23 cellular contexts compared by ENCODE assay signal in the genomic region with DNA sequence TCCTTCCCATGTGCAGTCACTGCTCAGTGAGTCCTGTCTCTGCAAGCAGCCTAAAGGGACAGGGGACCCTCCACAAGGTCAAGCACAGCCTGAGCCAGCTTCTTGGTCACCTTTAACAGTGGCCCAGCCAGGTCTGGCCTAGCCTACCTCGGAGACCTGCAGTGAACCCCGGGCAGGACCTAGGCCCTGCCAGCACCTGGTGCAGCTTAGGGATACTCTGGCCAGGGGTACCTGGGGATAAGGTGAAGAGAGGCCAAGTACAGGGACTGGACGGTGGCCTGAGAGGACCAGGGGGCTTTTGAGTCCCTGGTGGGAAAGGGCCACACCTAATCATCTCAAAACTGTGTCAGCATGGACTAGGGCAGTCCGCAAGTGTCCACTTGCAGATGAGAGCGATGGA.
DNase-seq lines count a peak whose midpoint lies in the region; ATAC-seq and TF ChIP-seq lines count a peak whose summit lies in the region.
"Had no signal": no experiment of that assay in that cellular context is flagged by ENCODE, and none has a peak within 500 bp of the region (broad histone marks: within the 10 kb centered on the region; RNA-seq: fewer than 3 reads in every experiment).

No MANE protein-coding gene starts in this region.

- H3K9me3 ChIP-seq in heart left ventricle (no peaks in the 10 kb centered on the region), neuronal stem cell (replicated peaks in 1 of 2; ENCODE audit: control insufficient read depth in 2 of 2, insufficient read depth in 1 of 2, low read depth in 1 of 2, low read length in 2 of 2) (no peaks in the 10 kb centered on the region), skeletal muscle tissue (ENCODE audit: control insufficient read depth in 3 of 3, low read length in 3 of 3) (no peaks in the 10 kb centered on the region), mesenchymal stem cell (ENCODE audit: control insufficient read depth, low read length) (no peaks in the 10 kb centered on the region)

- H3K18ac ChIP-seq in neuronal stem cell (ENCODE audit: low read length) (peak overlapping the region; percentile 83), mesenchymal stem cell (ENCODE audit: low read depth in 1 of 2, low read length in 2 of 2) (no peak overlapping the region)

- no peak overlapping the region for H3K23ac ChIP-seq in neuronal stem cell (ENCODE audit: low read depth, low read length, poor library complexity)
- H3K23ac ChIP-seq in mesenchymal stem cell (ENCODE audit: low read length in 2 of 2), result no peak overlapping the region

- H3K9ac ChIP-seq in neuronal stem cell (ENCODE audit: low read depth, low read length, poor library complexity), result no peak overlapping the region
- peak overlapping the region in 2 of 3 donors; percentile 40 to 61 for H3K9ac ChIP-seq in skeletal muscle tissue (ENCODE audit: low read depth in 1 of 3, low read length in 3 of 3)
- H3K9ac ChIP-seq in mesenchymal stem cell (ENCODE audit: low read length), result no peak overlapping the region
- H3K9ac ChIP-seq: KMS-11 had no signal

- no peaks in the 10 kb centered on the region for H3K27me3 ChIP-seq in heart left ventricle
- H3K27me3 ChIP-seq in neuronal stem cell (ENCODE audit: control insufficient read depth in 3 of 3, insufficient read depth in 3 of 3, low read depth in 1 of 3, low read length in 3 of 3), result no peaks in the 10 kb centered on the region
- no peaks in the 10 kb centered on the region for H3K27me3 ChIP-seq in skeletal muscle tissue (ENCODE audit: control insufficient read depth in 3 of 3, insufficient read depth in 3 of 3, low read length in 3 of 3)
- no peaks in the 10 kb centered on the region for H3K27me3 ChIP-seq in mesenchymal stem cell (ENCODE audit: control insufficient read depth in 1 of 2, insufficient read depth in 1 of 2, low read length in 2 of 2)

- DNase-seq in heart left ventricle, result peak in 1 of 5 donors; percentile 20
- no peak for DNase-seq in left cardiac atrium
- no peak for DNase-seq in left ventricle myocardium superior
- no peak for DNase-seq in neuronal stem cell (ENCODE audit: low spot score)
- no peak for DNase-seq in anterior cingulate cortex (lab: John Stamatoyannopoulos, UW)
- no peak for DNase-seq in mesenchymal stem cell
- DNase-seq: 8988T; ACHN; Calu3; DMS79 treated with DMSO at 0.1 percent for 48 hours; GF-D8; IMR-90; MM.1S; NCI-H2029; NCI-H446 treated with DMSO at 0.1 percent for 48 hours; NCI-H526; NCI-H82; NK-92 treated with Interleukin-12 subunit alpha and Interleukin-12 subunit beta, amount 100 ng/mL, for 24 hours; PC-3; SHP77 had no signal

- intact Hi-C loops in heart left ventricle (cut with DNase I) (loop anchor here in 1 of 10 donors (5.0 kb wide), 1 partner anchor 87 kb away; a partner anchor contains a TSS), left cardiac atrium (cut with DNase I) (no loop called here), left ventricle myocardium superior (cut with micrococcal nuclease) (loop anchor here (10.0 kb wide), 1 partner anchor 90 kb away; a partner anchor contains a TSS)

- H2BK5ac ChIP-seq in neuronal stem cell (ENCODE audit: low read length), result no peak overlapping the region
- H2BK5ac ChIP-seq in mesenchymal stem cell (ENCODE audit: low read depth, low read length, poor library complexity, severe bottlenecking), result no peak overlapping the region

- H3K36me3 ChIP-seq in heart left ventricle, result peaks cover 0 to 18% (median 4%) of the 10 kb centered on the region in 9 donors
- peaks cover 0 to 3% of the 10 kb centered on the region in 2 donors for H3K36me3 ChIP-seq in neuronal stem cell (replicated peaks in 1 of 2; ENCODE audit: control insufficient read depth in 2 of 2, insufficient read depth in 2 of 2, low read length in 2 of 2)
- peaks cover 7 to 13% (median 12%) of the 10 kb centered on the region in 3 donors for H3K36me3 ChIP-seq in skeletal muscle tissue (ENCODE audit: control insufficient read depth in 3 of 3, insufficient read depth in 3 of 3, low read length in 3 of 3)
- peaks cover 33 to 56% of the 10 kb centered on the region in 2 experiments for H3K36me3 ChIP-seq in mesenchymal stem cell (ENCODE audit: control insufficient read depth in 1 of 2, insufficient read depth in 2 of 2, low read depth in 1 of 2, low read length in 2 of 2)

- TF ChIP-seq CTCF in heart left ventricle (IDR thresholded peaks at IDR 0.05), result no peak

- H3K4me1 ChIP-seq in heart left ventricle (peaks cover 0 to 68% (median 41%) of the 10 kb centered on the region in 12 donors), neuronal stem cell (ENCODE audit: control insufficient read depth in 2 of 2, insufficient read depth in 1 of 2, low read depth in 1 of 2, low read length in 2 of 2) (peaks cover 0 to 10% of the 10 kb centered on the region in 2 donors), skeletal muscle tissue (ENCODE audit: control insufficient read depth in 3 of 3, insufficient read depth in 3 of 3, low read length in 3 of 3) (peaks cover 45 to 49% (median 48%) of the 10 kb centered on the region in 3 donors), mesenchymal stem cell (ENCODE audit: control insufficient read depth, insufficient read depth, low read depth, low read length) (peaks cover 7% of the 10 kb centered on the region)

- no peak overlapping the region for H3K4me3 ChIP-seq in heart left ventricle
- no peak overlapping the region for H3K4me3 ChIP-seq in neuronal stem cell (ENCODE audit: low read length in 2 of 2)
- H3K4me3 ChIP-seq in skeletal muscle tissue (ENCODE audit: low read length in 3 of 3), result no peak overlapping the region
- no peak overlapping the region for H3K4me3 ChIP-seq in mesenchymal stem cell (ENCODE audit: insufficient read depth in 1 of 2, low read depth in 1 of 2, low read length in 2 of 2)

- H2AK5ac ChIP-seq in neuronal stem cell (ENCODE audit: low read depth, low read length), result no peak overlapping the region
- no peak overlapping the region for H2AK5ac ChIP-seq in mesenchymal stem cell (ENCODE audit: low read length, severe bottlenecking)

- H3K27ac ChIP-seq in heart left ventricle (peak overlapping the region in 11 of 12 donors; percentile 64 to 96 (median 84)), neuronal stem cell (replicated peaks; ENCODE audit: low read length) (no peak overlapping the region), skeletal muscle tissue (ENCODE audit: low read depth, low read length) (no peak overlapping the region), mesenchymal stem cell (ENCODE audit: low read length, poor library complexity, severe bottlenecking) (no peak overlapping the region)
- H3K27ac ChIP-seq: KMS-11 had no signal

- ATAC-seq in heart left ventricle, result no peak
- ATAC-seq in left cardiac atrium, result no peak
- ATAC-seq in left ventricle myocardium superior, result peak; percentile 1
- no peak for ATAC-seq in HG02588 (IDR thresholded peaks at IDR 0.05; ENCODE audit: unreplicated experiment)
- ATAC-seq: PC-3 had no signal

- no peak for TF ChIP-seq POLR2A in heart left ventricle (IDR thresholded peaks at IDR 0.05)

- H3K4me2 ChIP-seq in neuronal stem cell (ENCODE audit: insufficient read depth, low read length, poor library complexity, severe bottlenecking) (no peak overlapping the region), mesenchymal stem cell (ENCODE audit: low read length, poor library complexity, severe bottlenecking) (no peak overlapping the region)
- H3K4me2 ChIP-seq: KMS-11 had no signal

- no peak overlapping the region for H4K8ac ChIP-seq in neuronal stem cell (ENCODE audit: low read depth, low read length)
- no peak overlapping the region for H4K8ac ChIP-seq in mesenchymal stem cell (ENCODE audit: low read length)

- WGBS in heart left ventricle, 4 donors, result 91 to 94% (median 92%) methylated on average over 4 to 5 of the region's 5 CpGs
- WGBS in neuronal stem cell (ENCODE audit: extremely low coverage in 2 of 2, insufficient read length in 2 of 2, insufficient replicate concordance in 1 of 2), 2 donors, result no CpG with 5 or more reads among the region's 5 CpGs
- WGBS in mesenchymal stem cell, result 91% methylated on average over 5 of the region's 5 CpGs

- H2BK15ac ChIP-seq in neuronal stem cell (ENCODE audit: low read length) (no peak overlapping the region), mesenchymal stem cell (ENCODE audit: low read depth, poor library complexity, severe bottlenecking) (no peak overlapping the region)

- H2AFZ ChIP-seq in neuronal stem cell (ENCODE audit: low read length), result no peak overlapping the region
- H2AFZ ChIP-seq in mesenchymal stem cell (ENCODE audit: low read depth, low read length), result no peak overlapping the region

- H2BK12ac ChIP-seq in neuronal stem cell (ENCODE audit: low read length) (peak overlapping the region; percentile 91), mesenchymal stem cell (ENCODE audit: low read length in 2 of 2) (no peak overlapping the region)

- H2BK120ac ChIP-seq in neuronal stem cell (ENCODE audit: low read depth, low read length) (no peak overlapping the region), mesenchymal stem cell (ENCODE audit: low read depth, low read length) (no peak overlapping the region)

- H4K91ac ChIP-seq in neuronal stem cell (ENCODE audit: low read depth, low read length, poor library complexity) (no peak overlapping the region), mesenchymal stem cell (ENCODE audit: low read length) (no peak overlapping the region)

- no peaks in the 10 kb centered on the region for H3K79me1 ChIP-seq in neuronal stem cell (ENCODE audit: low read depth, low read length)
- no peaks in the 10 kb centered on the region for H3K79me1 ChIP-seq in mesenchymal stem cell (replicated peaks; ENCODE audit: low read length, poor library complexity, severe bottlenecking)

- no peak overlapping the region for H3K14ac ChIP-seq in neuronal stem cell (ENCODE audit: low read length)
- H3K14ac ChIP-seq in mesenchymal stem cell (ENCODE audit: low read length in 2 of 2), result no peak overlapping the region

- H3K4ac ChIP-seq in neuronal stem cell (ENCODE audit: low read length) (no peak overlapping the region), mesenchymal stem cell (ENCODE audit: low read depth in 1 of 2, low read length in 2 of 2) (no peak overlapping the region)

Comparison
In these comparisons a context has a peak if more than half of its experiments do, and no peak if none do; other contexts are left out.
1. H3K27ac ChIP-seq: peak in heart left ventricle (11 of 12); none in neuronal stem cell (single experiment), skeletal muscle tissue (single experiment) and mesenchymal stem cell (single experiment).
2. H3K9ac ChIP-seq: peak in skeletal muscle tissue (2 of 3); none in neuronal stem cell (single experiment) and mesenchymal stem cell (single experiment).